ENCODE assay signal across 12 cellular contexts in the genomic region with DNA sequence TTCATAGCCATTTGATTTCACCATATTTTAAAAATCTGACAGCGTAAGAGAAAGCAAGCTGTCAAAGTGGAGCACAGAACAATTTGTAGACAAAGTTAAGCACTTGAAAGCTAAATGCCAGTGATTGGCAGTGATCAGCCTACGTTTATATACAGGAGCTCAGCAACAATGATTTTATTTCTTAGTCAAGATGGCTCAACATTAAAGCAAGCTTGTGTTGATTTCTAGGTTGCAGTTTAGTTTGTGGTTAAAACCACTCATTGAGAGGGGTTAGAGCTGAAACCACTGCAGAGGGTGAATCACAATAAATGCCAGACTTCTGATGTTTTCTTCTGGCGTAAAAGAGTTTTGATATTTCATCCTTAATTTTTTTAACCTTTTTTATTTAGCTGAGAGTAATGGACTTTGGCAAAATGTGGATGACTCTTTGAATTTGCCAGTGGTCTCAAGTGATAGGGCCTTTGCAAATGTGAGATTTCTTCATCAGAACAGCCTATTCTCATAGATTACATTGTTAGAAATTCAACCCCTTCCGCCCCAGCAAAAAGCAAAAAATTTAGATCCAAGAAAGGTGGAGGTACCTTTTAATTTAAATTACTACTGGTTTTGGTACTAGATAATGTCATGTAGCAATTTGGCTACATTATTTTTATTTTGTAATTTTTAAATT.
A peak's percentile ranks its signal among the peaks of the same experiment; 100 is the strongest.
DNase-seq lines count a peak whose midpoint lies in the region; ATAC-seq and TF ChIP-seq lines count a peak whose summit lies in the region.
"Had no signal": no experiment of that assay in that cellular context is flagged by ENCODE, and none has a peak within 500 bp of the region (broad histone marks: within the 10 kb centered on the region; RNA-seq: fewer than 3 reads in every experiment).

No MANE protein-coding gene starts in this region.

- DNase-seq in activated CD4-positive, CD25-positive, alpha-beta regulatory T cell treated with anti-CD3 and anti-CD28 coated beads, Interleukin-2, amount 50 U/mL, for 16 hours (ENCODE audit: low read depth, low spot score), result peak; percentile 1
- no peak for DNase-seq in activated CD4-positive, CD25-positive, alpha-beta regulatory T cell treated with anti-CD3 and anti-CD28 coated beads, Interleukin-2, amount 50 U/mL, for 72 hours
- DNase-seq in amniotic stem cell (lab: John Stamatoyannopoulos, UW) (peak; percentile 31), non-pigmented ciliary epithelial cell (ENCODE audit: low read depth) (peak; percentile 85), C1 segment of cervical spinal cord (lab: John Stamatoyannopoulos, UW) (no peak), endodermal cell (no peak)
- DNase-seq: posterior cingulate gyrus had no signal

- H3K27ac ChIP-seq in endodermal cell (ENCODE audit: low read depth, low read length), result no peak overlapping the region
- H3K27ac ChIP-seq: 22Rv1 had no signal

- H3K27me3 Mint-ChIP-seq in endodermal cell (ENCODE audit: insufficient read depth), result no peaks in the 10 kb centered on the region
- H3K27me3 Mint-ChIP-seq: dendritic cell treated with granulocyte-macrophage colony-stimulating factor and Interleukin-4, amounts not matched to agents 40 ng/mL and 50 ng/mL, for 4 days had no signal

- H3K27ac Mint-ChIP-seq in endodermal cell, result no peak overlapping the region
- H3K27ac Mint-ChIP-seq: dendritic cell treated with granulocyte-macrophage colony-stimulating factor and Interleukin-4, amounts not matched to agents 40 ng/mL and 50 ng/mL, for 4 days had no signal

- peaks cover 15% of the 10 kb centered on the region for H3K4me1 ChIP-seq in endodermal cell (ENCODE audit: control insufficient read depth, insufficient read depth, low read length)

- peaks cover 19% of the 10 kb centered on the region for H3K36me3 Mint-ChIP-seq in endodermal cell (ENCODE audit: low read depth)

- WGBS in endodermal cell (ENCODE audit: insufficient coverage in 1 of 2, insufficient read length in 1 of 2), 2 experiments, result 89 to 96% methylated on average over 2 to 3 of the region's 4 CpGs

- no peaks in the 10 kb centered on the region for H3K27me3 ChIP-seq in endodermal cell (ENCODE audit: control insufficient read depth, insufficient read depth, low read length, poor library complexity, severe bottlenecking)

- peaks cover 5% of the 10 kb centered on the region for H3K9me3 Mint-ChIP-seq in endodermal cell
- H3K9me3 Mint-ChIP-seq: dendritic cell treated with granulocyte-macrophage colony-stimulating factor and Interleukin-4, amounts not matched to agents 40 ng/mL and 50 ng/mL, for 4 days had no signal

- no peak overlapping the region for H3K9ac ChIP-seq in endodermal cell (ENCODE audit: extremely low read depth, low read length, poor library complexity, severe bottlenecking)

- peaks cover 34% of the 10 kb centered on the region for H3K4me1 Mint-ChIP-seq in endodermal cell

- peaks cover 14% of the 10 kb centered on the region for H3K36me3 ChIP-seq in endodermal cell (ENCODE audit: control insufficient read depth, insufficient read depth, low read length)

- ATAC-seq in HG03432 (IDR thresholded peaks at IDR 0.05; ENCODE audit: unreplicated experiment) (peak; percentile 76), GM19023 (IDR thresholded peaks at IDR 0.05; ENCODE audit: unreplicated experiment) (no peak)
- ATAC-seq: HCT116 had no signal

- TF ChIP-seq CTCF in endodermal cell (conservative IDR thresholded peaks at IDR 0.05), result no peak

- H3K4me3 ChIP-seq in endodermal cell (ENCODE audit: low read length), result no peak overlapping the region

- H3K4me3 Mint-ChIP-seq in endodermal cell, result no peak overlapping the region
- H3K4me3 Mint-ChIP-seq: dendritic cell treated with granulocyte-macrophage colony-stimulating factor and Interleukin-4, amounts not matched to agents 40 ng/mL and 50 ng/mL, for 4 days had no signal

- H3K9me3 ChIP-seq in endodermal cell (ENCODE audit: control insufficient read depth, low read length), result peaks cover 13% of the 10 kb centered on the region

Comparison
In these comparisons a context has a peak if more than half of its experiments do, and no peak if none do; other contexts are left out.
1. DNase-seq: peak in activated CD4-positive, CD25-positive, alpha-beta regulatory T cell treated with anti-CD3 and anti-CD28 coated beads, Interleukin-2, amount 50 U/mL, for 16 hours (single experiment), amniotic stem cell (single experiment) and non-pigmented ciliary epithelial cell (single experiment); none in activated CD4-positive, CD25-positive, alpha-beta regulatory T cell treated with anti-CD3 and anti-CD28 coated beads, Interleukin-2, amount 50 U/mL, for 72 hours (single experiment), C1 segment of cervical spinal cord (0 of 14) and endodermal cell (single experiment).